In genomic region chr13:35979378-35979911, GRCh38 we compare ENCODE assay signal across 11 cellular contexts.
A peak's percentile ranks its signal among the peaks of the same experiment; 100 is the strongest.
DNase-seq lines count a peak whose midpoint lies in the region; ATAC-seq, FAIRE-seq and TF ChIP-seq lines count a peak whose summit lies in the region.
"Had no signal": no experiment of that assay in that cellular context is flagged by ENCODE, and none has a peak within 500 bp of the region (broad histone marks: within the 10 kb centered on the region; RNA-seq: fewer than 3 reads in every experiment).

No MANE protein-coding gene starts in this region.

- H3K4me1 ChIP-seq in A549 (no peaks in the 10 kb centered on the region), RWPE2 (ENCODE audit: insufficient read depth, poor library complexity, severe bottlenecking) (peaks cover 8% of the 10 kb centered on the region)

- H3K36me3 ChIP-seq in RWPE2 (ENCODE audit: low read depth), result no peaks in the 10 kb centered on the region
- H3K36me3 ChIP-seq: BLaER1 treated with 17β-estradiol and CSF1 and Interleukin-3, amounts not matched to agents 10 nM and 100 nM had no signal

- CTCF ChIA-PET in A549 (lab: Yijun Ruan, JAX), result interaction anchor here (0.5 to 6.5 kb wide), 10 partner anchors 8 to 841 kb away, joined by 3 to 88 read pairs (median 5); no protein-coding TSS in a partner anchor

- DNase-seq in A549 (ENCODE audit: low read depth in 1 of 2, low spot score in 1 of 2), result no peak
- no peak for DNase-seq in RWPE2 (ENCODE audit: low spot score)
- DNase-seq in fibroblast of pulmonary artery (ENCODE audit: low read depth), result peak; percentile 94
- peak; percentile 81 for DNase-seq in non-pigmented ciliary epithelial cell (ENCODE audit: low read depth)
- no peak for DNase-seq in activated CD8-positive, alpha-beta memory T cell treated with anti-CD3 and anti-CD28 coated beads for 24 hours
- DNase-seq in stimulated activated CD4-positive, alpha-beta T cell treated with anti-CD3 and anti-CD28 coated beads, Interleukin-2, amount 100 ng/mL, for 24 hours, result no peak
- DNase-seq: NCI-H1694; stimulated activated naive CD8-positive, alpha-beta T cell treated with anti-CD3 and anti-CD28 coated beads, Interleukin-15, Interleukin-2, amounts not matched to agents 100 U/mL and 50 U/mL, for 24 hours had no signal

- H3K9me3 ChIP-seq in A549 (no peaks in the 10 kb centered on the region), RWPE2 (ENCODE audit: severe bottlenecking) (no peaks in the 10 kb centered on the region)

- no peak for TF ChIP-seq POLR2A in A549 (IDR thresholded peaks at IDR 0.05; ENCODE audit: low read length)

- POLR2A ChIA-PET in A549 (lab: Yijun Ruan, JAX), result no interaction called here

- H3K4me2 ChIP-seq in A549, result no peak overlapping the region

- no peak for FAIRE-seq in A549 (lab: Jason Lieb, UNC)

- H3K27me3 ChIP-seq in RWPE2 (ENCODE audit: insufficient read depth, poor library complexity, severe bottlenecking), result no peaks in the 10 kb centered on the region
- H3K27me3 ChIP-seq: BLaER1 treated with 17β-estradiol and CSF1 and Interleukin-3, amounts not matched to agents 10 nM and 100 nM had no signal

- TF ChIP-seq RAD21 in A549 (conservative IDR thresholded peaks at IDR 0.05 in 1 of 2, IDR thresholded peaks at IDR 0.05 in 1 of 2), result no peak

- TF ChIP-seq EP300 in A549 (IDR thresholded peaks at IDR 0.05), result no peak

- no peak overlapping the region for H3K4me3 ChIP-seq in A549
- no peak overlapping the region for H3K4me3 ChIP-seq in RWPE2 (ENCODE audit: severe bottlenecking)
- no peak overlapping the region for H3K4me3 ChIP-seq in fibroblast of pulmonary artery (replicated peaks; ENCODE audit: low read depth, low read length)
- H3K4me3 ChIP-seq: BLaER1 treated with 17β-estradiol and CSF1 and Interleukin-3, amounts not matched to agents 10 nM and 100 nM had no signal

- WGBS in A549 (ENCODE audit: missing lambda C conversion rate), result 43% methylated on average over 8 of the region's 8 CpGs

- no peak for ATAC-seq in A549
- ATAC-seq in RWPE2 (ENCODE audit: low read depth), result peak; percentile 60
- no peak for ATAC-seq in HG03108 (IDR thresholded peaks at IDR 0.05; ENCODE audit: unreplicated experiment)
- no peak for ATAC-seq in HG03460 (IDR thresholded peaks at IDR 0.05; ENCODE audit: unreplicated experiment)
- ATAC-seq: stimulated activated naive CD8-positive, alpha-beta T cell treated with anti-CD3 and anti-CD28 coated beads, Interleukin-15, Interleukin-2, amounts not matched to agents 100 U/mL and 50 U/mL, for 24 hours had no signal

- TF ChIP-seq CTCF in A549 (IDR thresholded peaks at IDR 0.05), result no peak
- no peak for TF ChIP-seq CTCF in RWPE2 (IDR thresholded peaks at IDR 0.05; ENCODE audit: poor library complexity, severe bottlenecking)
- no peak for TF ChIP-seq CTCF in fibroblast of pulmonary artery (IDR thresholded peaks at IDR 0.05; ENCODE audit: low read length, missing control alignments)

- H3K27ac ChIP-seq in A549, result no peak overlapping the region
- peak overlapping the region; percentile 31 for H3K27ac ChIP-seq in RWPE2 (ENCODE audit: poor library complexity, severe bottlenecking)

TF ChIP-seq in A549, 52 proteins besides CTCF, POLR2A, EP300 and RAD21:
- TF ChIP-seq MAFK (IDR thresholded peaks at IDR 0.05; ENCODE audit: partially characterized antibody) (peak; percentile 8), HEYL (CRISPR knock-in tag; IDR thresholded peaks at IDR 0.05) (no peak)

Comparison
In these comparisons a context has a peak if more than half of its experiments do, and no peak if none do; other contexts are left out.
1. DNase-seq: peak in fibroblast of pulmonary artery (single experiment) and non-pigmented ciliary epithelial cell (single experiment); none in A549 (0 of 2), RWPE2 (single experiment), activated CD8-positive, alpha-beta memory T cell treated with anti-CD3 and anti-CD28 coated beads for 24 hours (single experiment) and stimulated activated CD4-positive, alpha-beta T cell treated with anti-CD3 and anti-CD28 coated beads, Interleukin-2, amount 100 ng/mL, for 24 hours (0 of 2).